Comparison of ENCODE assay signal across 8 cellular contexts in the genomic region with DNA sequence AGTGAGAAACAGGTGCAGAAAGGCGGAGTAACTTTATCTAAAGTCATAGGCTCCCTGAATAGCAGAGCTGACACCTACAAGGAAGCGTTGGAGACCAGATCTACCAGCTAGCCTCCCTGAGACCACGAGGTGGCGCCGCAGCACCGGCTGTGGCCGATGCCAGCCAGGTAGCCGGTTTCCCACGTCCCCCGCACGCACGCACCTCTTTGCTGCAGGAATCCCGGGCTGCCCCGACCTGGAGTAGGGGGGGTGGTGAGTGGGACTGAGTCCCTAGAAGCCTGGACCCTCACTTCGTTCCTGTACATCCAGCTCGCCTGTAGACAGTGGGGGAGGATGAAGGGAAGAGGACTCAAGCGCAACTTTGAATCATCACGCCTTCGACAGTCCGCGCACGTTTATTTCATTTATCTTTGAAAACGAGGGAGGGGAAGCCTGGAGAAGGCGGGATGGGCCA. TPM values are rescaled to one million over a fixed set of nuclear protein-coding genes. Genes with fewer than 3 reads are reported as not detected.
DNase-seq lines count a peak whose midpoint lies in the region; ATAC-seq and TF ChIP-seq lines count a peak whose summit lies in the region.

No MANE protein-coding gene starts in this region.

- H3K27ac Mint-ChIP-seq in neural crest cell (ENCODE audit: unreplicated experiment): no peak overlapping the region

- no peaks in the 10 kb centered on the region for H3K9me3 Mint-ChIP-seq in neural crest cell

- H3K4me3 ChIP-seq in SJCRH30 (no peak overlapping the region), foreskin fibroblast (ENCODE audit: low read depth in 1 of 2, low read length in 2 of 2) (peak overlapping the region; percentile 27 to 43)

- H3K27me3 ChIP-seq in SJCRH30: no peaks in the 10 kb centered on the region

- peaks cover 97% of the 10 kb centered on the region for H3K27me3 Mint-ChIP-seq in neural crest cell (ENCODE audit: low read depth)

- DNase-seq in GM04504 (ENCODE audit: low read depth) (peak; percentile 42), Kasumi-1 (lab: John Stamatoyannopoulos, UW) (peak; percentile 83 to 90), SJCRH30 (peak; percentile 53 to 67), activated gamma-delta T cell (lab: John Stamatoyannopoulos, UW) (peak; percentile 65), foreskin fibroblast (peak; percentile 59 to 90), neural crest cell (ENCODE audit: low read depth, low spot score) (peak; percentile 77)
- peak; percentile 90 for DNase-seq in stimulated activated naive CD8-positive, alpha-beta T cell treated with anti-CD3 and anti-CD28 coated beads, Interleukin-15, Interleukin-2, amounts not matched to agents 100 U/mL and 50 U/mL, for 24 hours

- peaks cover 73% of the 10 kb centered on the region for H3K36me3 ChIP-seq in SJCRH30

- TF ChIP-seq CTCF in foreskin fibroblast (IDR thresholded peaks at IDR 0.05; ENCODE audit: low read depth, low read length) (peak; percentile 93), neural crest cell (conservative IDR thresholded peaks at IDR 0.05) (peak; percentile 99)

- ATAC-seq in stimulated activated naive CD8-positive, alpha-beta T cell treated with anti-CD3 and anti-CD28 coated beads, Interleukin-15, Interleukin-2, amounts not matched to agents 100 U/mL and 50 U/mL, for 24 hours: peak; percentile 60
- no peak for ATAC-seq in GM21447 (IDR thresholded peaks at IDR 0.05; ENCODE audit: unreplicated experiment)

- H3K36me3 Mint-ChIP-seq in neural crest cell (ENCODE audit: low read depth): no peaks in the 10 kb centered on the region

- H3K9me3 ChIP-seq in SJCRH30 (replicated peaks): no peaks in the 10 kb centered on the region

- peaks cover 27% of the 10 kb centered on the region for H3K4me1 ChIP-seq in SJCRH30

- H3K4me1 Mint-ChIP-seq in neural crest cell: peaks cover 19% of the 10 kb centered on the region

- H3K27ac ChIP-seq in SJCRH30: no peak overlapping the region

- peak overlapping the region; percentile 81 for H3K4me3 Mint-ChIP-seq in neural crest cell

RNA-seq across cellular contexts. Expression of a gene that starts 3.7 kb away (rescaled TPM):
- total RNA-seq in SJCRH30 (2014; rRNA removed; shearing (Covaris generic)): 0.42 and 0.53 TPM in 2 replicates
- 0.23 and 0.30 TPM in 2 replicates for total RNA-seq in neural crest cell

RNA-seq across cellular contexts. Expression of a gene that starts 11.5 kb away (rescaled TPM):
- 105 and 111 TPM in 2 replicates for total RNA-seq in SJCRH30 (2014; rRNA removed; shearing (Covaris generic))
- total RNA-seq in neural crest cell: not detected in 2 replicates

RNA-seq across cellular contexts. Expression of a gene that starts 15.5 kb away (rescaled TPM):
- total RNA-seq in SJCRH30 (2014; rRNA removed; shearing (Covaris generic)): 124 and 131 TPM in 2 replicates
- total RNA-seq in neural crest cell: 43.2 and 44.7 TPM in 2 replicates

Comparison
In these comparisons a context has a peak if more than half of its experiments do, and no peak if none do; other contexts are left out.
1. RNA of a gene that starts 11.5 kb away (total RNA-seq): 105 to 111 TPM in SJCRH30; not detected in neural crest cell; every median in the first group is over 10 times any median in the second.
2. Peak in every context shown above with its lines, with median percentiles within 50 percentile points of each other: DNase-seq.